ENCODE assay signal across 13 cellular contexts in the genomic region with DNA sequence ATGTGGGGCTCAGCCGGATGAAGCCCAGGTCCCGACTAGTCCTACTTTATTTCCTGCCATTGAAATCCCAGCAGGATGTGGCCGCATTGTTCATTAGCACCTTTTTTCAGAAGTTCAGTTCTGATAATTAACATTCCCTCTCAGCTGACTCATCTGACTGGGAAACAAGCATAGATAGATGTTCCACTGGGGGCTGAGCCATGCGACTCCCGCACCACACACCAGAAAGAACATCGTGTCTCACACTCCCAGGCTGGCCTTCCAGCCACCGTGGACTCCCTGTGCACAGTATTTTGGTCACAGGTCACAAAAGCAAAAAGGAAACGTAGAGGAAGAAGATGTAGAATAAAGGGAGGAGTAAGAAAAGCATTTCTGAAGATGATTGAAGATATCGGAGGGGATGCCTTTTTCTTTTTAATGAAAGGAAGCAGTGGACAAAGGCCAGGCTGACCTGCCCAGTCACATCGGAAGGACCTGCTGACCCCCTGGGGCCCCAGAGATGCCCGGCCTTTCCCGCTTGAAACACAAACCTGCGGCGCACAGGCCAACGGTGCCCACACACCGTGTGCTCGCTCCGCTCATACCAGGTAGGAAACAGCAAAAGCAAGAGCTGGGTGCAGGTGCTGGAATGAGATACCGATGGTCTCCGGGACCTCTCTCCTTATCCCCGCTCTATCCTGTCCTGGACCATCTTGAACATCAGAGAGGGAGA. TPM values are rescaled to one million over a fixed set of nuclear protein-coding genes. Genes with fewer than 3 reads are reported as not detected.
DNase-seq lines count a peak whose midpoint lies in the region; TF ChIP-seq lines count a peak whose summit lies in the region.
"Had no signal": no experiment of that assay in that cellular context is flagged by ENCODE, and none has a peak within 500 bp of the region (broad histone marks: within the 10 kb centered on the region; RNA-seq: fewer than 3 reads in every experiment).

No MANE protein-coding gene starts in this region.

- WGBS in prostate gland, result 82% methylated on average over 21 of the region's 21 CpGs

- H3K27ac ChIP-seq in prostate gland, result no peak overlapping the region

- no peak overlapping the region for H3K4me2 ChIP-seq in skeletal muscle satellite cell (ENCODE audit: low read length)

- H3K4me1 Mint-ChIP-seq in HFFc6 (ENCODE audit: low read depth), result peaks cover 33% of the 10 kb centered on the region
- H3K4me1 Mint-ChIP-seq: activated B cell treated with CpG ODN at 0.5 μM for 24 hours; CD4-positive, CD25-positive, alpha-beta regulatory T cell had no signal

- DNase-seq in HFFc6, result no peak
- DNase-seq in dermis microvascular lymphatic vessel endothelial cell (ENCODE audit: low read depth in 2 of 2), result peak; percentile 90
- DNase-seq in iris pigment epithelial cell (ENCODE audit: low read depth), result peak; percentile 76
- DNase-seq in prostate gland (ENCODE audit: low spot score), result no peak
- DNase-seq in posterior vena cava (ENCODE audit: low spot score), result no peak
- DNase-seq in NCI-H69 (lab: John Stamatoyannopoulos, UW), result no peak
- no peak for DNase-seq in DMS 273 (lab: John Stamatoyannopoulos, UW; ENCODE audit: unreplicated experiment)
- DNase-seq: activated B cell treated with CpG ODN at 0.5 μM for 24 hours; CD4-positive, CD25-positive, alpha-beta regulatory T cell; NCI-H1417; NCI-H82 had no signal

- peaks cover 15% of the 10 kb centered on the region for H3K36me3 Mint-ChIP-seq in HFFc6 (ENCODE audit: low read depth)

- H3K9ac ChIP-seq in skeletal muscle satellite cell (ENCODE audit: low read depth, low read length), result peak overlapping the region; percentile 0

- no peak overlapping the region for H3K4me3 Mint-ChIP-seq in HFFc6
- H3K4me3 Mint-ChIP-seq: activated B cell treated with CpG ODN at 0.5 μM for 24 hours; activated T-helper 1 cell treated with anti-CD3 and anti-CD28 coated beads, Interleukin-12 subunit alpha, Interleukin-12 subunit beta, Interleukin-2, Interleukin-4 antibody, amounts not matched to agents 30 ng/mL and 10 ng/mL and 1 ng/mL, durations not matched to agents 14 hours and 24 hours and 36 hours; CD4-positive, CD25-positive, alpha-beta regulatory T cell had no signal

- H3K4me3 ChIP-seq in skeletal muscle satellite cell (ENCODE audit: low read length) (no peak overlapping the region), prostate gland (no peak overlapping the region)

- H3K27me3 Mint-ChIP-seq in HFFc6 (ENCODE audit: insufficient read depth), result peaks cover 1% of the 10 kb centered on the region
- H3K27me3 Mint-ChIP-seq: activated B cell treated with CpG ODN at 0.5 μM for 24 hours had no signal

- intact Hi-C loops in prostate gland (cut with DNase I), result no loop called here
- intact Hi-C loops in posterior vena cava (cut with DNase I), result loop anchor here in 1 of 2 donors (10.0 kb wide), 1 partner anchor 910 kb away; no protein-coding TSS in a partner anchor

- H3K9me3 Mint-ChIP-seq in HFFc6, result peaks cover 4% of the 10 kb centered on the region
- H3K9me3 Mint-ChIP-seq: activated B cell treated with CpG ODN at 0.5 μM for 24 hours; activated T-helper 1 cell treated with anti-CD3 and anti-CD28 coated beads, Interleukin-12 subunit alpha, Interleukin-12 subunit beta, Interleukin-2, Interleukin-4 antibody, amounts not matched to agents 30 ng/mL and 10 ng/mL and 1 ng/mL, durations not matched to agents 14 hours and 24 hours and 36 hours had no signal

- TF ChIP-seq CTCF in HFFc6 (IDR thresholded peaks at IDR 0.05), result no peak
- TF ChIP-seq CTCF in prostate gland (IDR thresholded peaks at IDR 0.05), result no peak

- H3K36me3 ChIP-seq in skeletal muscle satellite cell (ENCODE audit: insufficient read depth, low read length) (peaks cover 29% of the 10 kb centered on the region), prostate gland (no peaks in the 10 kb centered on the region)

- H3K27me3 ChIP-seq in skeletal muscle satellite cell (ENCODE audit: control insufficient read depth, insufficient read depth, low read length) (no peaks in the 10 kb centered on the region), prostate gland (replicated peaks; ENCODE audit: insufficient read depth) (no peaks in the 10 kb centered on the region)

- no peak for TF ChIP-seq POLR2A in prostate gland (IDR thresholded peaks at IDR 0.05)

- H3K9me3 ChIP-seq in skeletal muscle satellite cell (replicated peaks; ENCODE audit: low read length) (no peaks in the 10 kb centered on the region), prostate gland (no peaks in the 10 kb centered on the region)

- H3K27ac Mint-ChIP-seq in HFFc6, result 0 out of 2 replicates have a peak overlapping the region, but pooled peaks have one; percentile 14
- H3K27ac Mint-ChIP-seq: activated B cell treated with CpG ODN at 0.5 μM for 24 hours; activated T-helper 1 cell treated with anti-CD3 and anti-CD28 coated beads, Interleukin-12 subunit alpha, Interleukin-12 subunit beta, Interleukin-2, Interleukin-4 antibody, amounts not matched to agents 30 ng/mL and 10 ng/mL and 1 ng/mL, durations not matched to agents 14 hours and 24 hours and 36 hours had no signal

- H3K4me1 ChIP-seq in skeletal muscle satellite cell (ENCODE audit: control insufficient read depth, insufficient read depth, low read length) (peaks cover 58% of the 10 kb centered on the region), prostate gland (replicated peaks) (no peaks in the 10 kb centered on the region)

RNA-seq across cellular contexts. Expression of gene RPS6KA2, which starts 11.8 kb away (rescaled TPM):
- total RNA-seq in HFFc6 (2021; fragmentation: NEBNext Ultra II Directional; extraction: Animal tissue kit (Norgen Biotek cat#: 25700)), result 10 to 100 TPM; 10.1 to 13.9 (median 11.9) TPM
- total RNA-seq in dermis microvascular lymphatic vessel endothelial cell (122 and 241 TPM in 2 replicates), prostate gland (10 to 100 TPM; 32.2 to 44.3 TPM), posterior vena cava (10 to 100 TPM; 34.0 to 43.4 TPM)
- 58.8 and 60.7 TPM in 2 replicates for total RNA-seq in skeletal muscle satellite cell (2012; rRNA removed)

RNA-seq across cellular contexts. Expression of gene RAMACL, which starts 28.7 kb away (rescaled TPM):
- total RNA-seq in HFFc6 (2021; fragmentation: NEBNext Ultra II Directional; extraction: Animal tissue kit (Norgen Biotek cat#: 25700)), result 1 to 10 TPM; 2.0 to 3.6 (median 2.8) TPM
- total RNA-seq in dermis microvascular lymphatic vessel endothelial cell (1.7 and 3.4 TPM in 2 replicates), prostate gland (1 to 10 TPM in 1 of 2 donors, under 1 TPM in 1; 0.68 to 1.1 TPM), posterior vena cava (1 to 10 TPM; 1.7 to 2.7 TPM)
- total RNA-seq in skeletal muscle satellite cell (2012; rRNA removed), result 2.6 and 3.5 TPM in 2 replicates

Comparison
In these comparisons a context has a peak if more than half of its experiments do, and no peak if none do; other contexts are left out.
1. DNase-seq: peak in dermis microvascular lymphatic vessel endothelial cell (2 of 2) and iris pigment epithelial cell (single experiment); none in HFFc6 (single experiment), prostate gland (single experiment), posterior vena cava (single experiment), NCI-H69 (single experiment) and DMS 273 (single experiment).